12 cellular contexts compared by ENCODE assay signal in the genomic region with DNA sequence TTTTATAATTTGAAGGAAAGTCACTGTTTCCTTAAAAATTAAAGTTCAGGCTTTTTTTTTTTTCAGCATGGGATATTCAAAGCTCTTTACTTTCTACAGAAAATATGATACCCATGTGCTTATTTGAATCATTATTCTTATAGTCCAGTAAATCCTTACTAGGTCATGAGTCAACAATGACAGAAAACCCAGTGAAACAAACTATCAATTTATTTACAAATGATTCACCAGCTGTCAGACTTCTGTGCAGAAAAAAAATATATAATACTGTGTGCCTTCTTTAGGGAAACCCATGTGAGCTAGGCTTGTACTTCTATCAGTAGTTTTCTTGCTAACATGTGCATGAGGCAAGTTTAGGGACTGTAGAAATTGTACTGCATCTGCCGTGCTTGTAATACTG. TPM values are rescaled to one million over a fixed set of nuclear protein-coding genes. Genes with fewer than 3 reads are reported as not detected.
DNase-seq lines count a peak whose midpoint lies in the region; ATAC-seq and TF ChIP-seq lines count a peak whose summit lies in the region.
"Had no signal": no experiment of that assay in that cellular context is flagged by ENCODE, and none has a peak within 500 bp of the region (broad histone marks: within the 10 kb centered on the region; RNA-seq: fewer than 3 reads in every experiment).

No MANE protein-coding gene starts in this region.

- no peaks in the 10 kb centered on the region for H3K27me3 Mint-ChIP-seq in progenitor cell of endocrine pancreas

- peak; percentile 57 for DNase-seq in ELR (ENCODE audit: low read depth)
- peak; percentile 33 for DNase-seq in OCI-M1 (lab: John Stamatoyannopoulos, UW)
- DNase-seq in progenitor cell of endocrine pancreas (ENCODE audit: low spot score, unreplicated experiment) = no peak
- no peak for DNase-seq in activated CD8-positive, alpha-beta memory T cell treated with anti-CD3 and anti-CD28 coated beads, Interleukin-2, amount 50 U/mL, for 4 hours
- DNase-seq in activated effector memory CD4-positive, alpha-beta T cell treated with anti-CD3 and anti-CD28 coated beads, Interleukin-2, amount 50 U/mL, for 16 hours = no peak
- no peak for DNase-seq in NCI-H1092 (lab: John Stamatoyannopoulos, UW)
- DNase-seq: activated gamma-delta T cell; cerebellar nuclear complex; stimulated activated CD4-positive, alpha-beta T cell treated with anti-CD3 and anti-CD28 coated beads, Interleukin-4, amount 100 ng/mL, for 24 hours had no signal

- peak overlapping the region; percentile 69 for H3K4me3 Mint-ChIP-seq in progenitor cell of endocrine pancreas (ENCODE audit: low read depth)
- H3K4me3 Mint-ChIP-seq: stimulated activated naive CD8-positive, alpha-beta T cell treated with anti-CD3 and anti-CD28 coated beads, Interleukin-15, Interleukin-2, amounts not matched to agents 100 ng/mL and 50 ng/mL, for 24 hours had no signal

- ATAC-seq in esophagus mucosa (peak; percentile 43), HG03108 (IDR thresholded peaks at IDR 0.05; ENCODE audit: unreplicated experiment) (no peak)

- peaks cover 9% of the 10 kb centered on the region for H3K36me3 Mint-ChIP-seq in progenitor cell of endocrine pancreas (ENCODE audit: insufficient read depth)

- H3K9me3 Mint-ChIP-seq in progenitor cell of endocrine pancreas (ENCODE audit: low read depth) = peaks cover 14% of the 10 kb centered on the region
- H3K9me3 Mint-ChIP-seq: stimulated activated naive CD8-positive, alpha-beta T cell treated with anti-CD3 and anti-CD28 coated beads, Interleukin-15, Interleukin-2, amounts not matched to agents 100 ng/mL and 50 ng/mL, for 24 hours had no signal

- TF ChIP-seq CTCF in progenitor cell of endocrine pancreas (IDR thresholded peaks at IDR 0.05; ENCODE audit: unreplicated experiment) = no peak

- peak overlapping the region; percentile 99 for H3K27ac Mint-ChIP-seq in progenitor cell of endocrine pancreas
- H3K27ac Mint-ChIP-seq: stimulated activated naive CD8-positive, alpha-beta T cell treated with anti-CD3 and anti-CD28 coated beads, Interleukin-15, Interleukin-2, amounts not matched to agents 100 ng/mL and 50 ng/mL, for 24 hours had no signal

- H3K4me1 Mint-ChIP-seq in progenitor cell of endocrine pancreas (ENCODE audit: low read depth) = peaks cover 24% of the 10 kb centered on the region

RNA-seq across cellular contexts. Expression of gene ACP3, which starts 1.2 kb away (rescaled TPM):
- 57.5 TPM for total RNA-seq in esophagus mucosa
- total RNA-seq in progenitor cell of endocrine pancreas = 8.1 and 9.1 TPM in 2 replicates

Comparison
In these comparisons a context has a peak if more than half of its experiments do, and no peak if none do; other contexts are left out.
1. DNase-seq: peak in ELR (single experiment) and OCI-M1 (single experiment); none in progenitor cell of endocrine pancreas (single experiment), activated CD8-positive, alpha-beta memory T cell treated with anti-CD3 and anti-CD28 coated beads, Interleukin-2, amount 50 U/mL, for 4 hours (single experiment), activated effector memory CD4-positive, alpha-beta T cell treated with anti-CD3 and anti-CD28 coated beads, Interleukin-2, amount 50 U/mL, for 16 hours (single experiment) and NCI-H1092 (single experiment).